ENCODE assay signal across 17 cellular contexts in the genomic region with DNA sequence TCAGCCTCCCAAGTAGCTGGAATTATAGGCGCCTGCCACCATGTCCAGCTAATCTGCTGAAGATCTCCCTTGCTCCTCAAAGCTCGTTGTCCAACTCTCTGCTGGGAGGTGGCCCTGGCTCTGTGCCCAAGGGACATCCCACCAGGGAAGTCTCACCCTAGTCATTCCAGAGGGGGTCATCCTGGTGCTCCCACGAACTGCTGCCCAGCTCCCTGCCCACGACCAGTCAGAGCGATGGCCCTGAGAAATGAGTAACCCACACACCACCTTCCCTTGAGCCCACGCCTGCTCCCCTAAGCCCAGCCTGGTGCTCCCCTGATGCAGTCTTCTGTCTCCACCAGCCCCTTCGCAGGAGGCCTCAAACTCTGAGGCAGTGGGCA.
"Had no signal": no experiment of that assay in that cellular context is flagged by ENCODE, and none has a peak within 500 bp of the region (broad histone marks: within the 10 kb centered on the region; RNA-seq: fewer than 3 reads in every experiment).

No MANE protein-coding gene starts in this region.

- H3K27me3 ChIP-seq: brain microvascular endothelial cell, sigmoid colon had no signal

- H3K4me3 ChIP-seq: mucosa of descending colon, sigmoid colon, spleen, thoracic aorta had no signal

- H3K36me3 ChIP-seq: brain microvascular endothelial cell, sigmoid colon, spleen, thoracic aorta had no signal

- H3K4me3 Mint-ChIP-seq: activated naive CD8-positive, alpha-beta T cell treated with anti-CD3 and anti-CD28 coated beads, Interleukin-2, amount 10 ng/mL, durations not matched to agents 7 days and 5 days; activated T-helper 1 cell treated with anti-CD3 and anti-CD28 coated beads, Interleukin-12 subunit alpha, Interleukin-12 subunit beta, Interleukin-2, Interleukin-4 antibody, amounts not matched to agents 30 ng/mL and 10 ng/mL and 1 ng/mL, durations not matched to agents 14 hours and 24 hours and 36 hours; naive thymus-derived CD8-positive, alpha-beta T cell had no signal

- FAIRE-seq: islet of Langerhans, urothelium cell line had no signal

- H3K9me3 Mint-ChIP-seq: activated naive CD8-positive, alpha-beta T cell treated with anti-CD3 and anti-CD28 coated beads, Interleukin-2, amount 10 ng/mL, durations not matched to agents 7 days and 5 days; activated T-helper 1 cell treated with anti-CD3 and anti-CD28 coated beads, Interleukin-12 subunit alpha, Interleukin-12 subunit beta, Interleukin-2, Interleukin-4 antibody, amounts not matched to agents 30 ng/mL and 10 ng/mL and 1 ng/mL, durations not matched to agents 14 hours and 24 hours and 36 hours; naive thymus-derived CD8-positive, alpha-beta T cell had no signal

- H3K27ac ChIP-seq: brain microvascular endothelial cell, sigmoid colon, spleen, thoracic aorta had no signal

- H3K27ac Mint-ChIP-seq: activated naive CD8-positive, alpha-beta T cell treated with anti-CD3 and anti-CD28 coated beads, Interleukin-2, amount 10 ng/mL, durations not matched to agents 7 days and 5 days; activated T-helper 1 cell treated with anti-CD3 and anti-CD28 coated beads, Interleukin-12 subunit alpha, Interleukin-12 subunit beta, Interleukin-2, Interleukin-4 antibody, amounts not matched to agents 30 ng/mL and 10 ng/mL and 1 ng/mL, durations not matched to agents 14 hours and 24 hours and 36 hours had no signal

- DNase-seq: activated CD4-positive, alpha-beta T cell treated with anti-CD3 and anti-CD28 coated beads, Interleukin-2, amount 50 U/mL, for 1 hour; activated naive CD4-positive, alpha-beta T cell; activated naive CD8-positive, alpha-beta T cell treated with anti-CD3 and anti-CD28 coated beads, Interleukin-2, amount 10 ng/mL, durations not matched to agents 7 days and 5 days; brain microvascular endothelial cell; effector CD8-positive, alpha-beta T cell; foreskin melanocyte; mammary epithelial cell; naive thymus-derived CD8-positive, alpha-beta T cell; sigmoid colon; spleen had no signal

- H3K36me3 Mint-ChIP-seq: naive thymus-derived CD8-positive, alpha-beta T cell had no signal

- H3K9me3 ChIP-seq: mucosa of descending colon, sigmoid colon, spleen, thoracic aorta had no signal

- H3K27me3 Mint-ChIP-seq: naive thymus-derived CD8-positive, alpha-beta T cell had no signal

- ATAC-seq: activated CD4-positive, CD25-positive, alpha-beta regulatory T cell treated with anti-CD3 and anti-CD28 coated beads, Interleukin-2, amount 50 U/mL, for 24 hours; left lobe of liver; naive thymus-derived CD8-positive, alpha-beta T cell had no signal
